ENCODE assay signal across 8 cellular contexts in the genomic region with DNA sequence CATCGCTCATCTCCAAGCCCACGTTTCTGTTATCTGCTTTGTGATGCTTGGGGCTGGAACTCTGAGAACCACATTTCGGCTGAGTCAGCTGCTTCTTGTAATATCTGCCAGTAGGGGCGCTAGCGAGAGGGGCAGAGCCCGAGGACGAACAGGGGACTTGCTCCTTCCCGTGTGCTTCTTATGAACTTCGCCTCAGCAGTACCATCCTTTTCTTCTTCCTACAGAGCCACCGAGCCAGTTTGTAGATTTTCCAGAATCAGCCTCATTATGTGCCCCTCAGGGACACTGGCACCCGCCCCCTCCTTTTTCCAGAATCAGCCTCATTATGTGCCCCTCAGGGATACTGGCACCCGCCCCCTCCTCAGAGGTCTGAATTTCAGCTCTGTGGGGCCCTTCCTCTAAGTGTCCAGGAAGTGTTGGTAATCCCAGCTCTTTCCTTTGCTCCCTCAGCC.
A peak's percentile ranks its signal among the peaks of the same experiment; 100 is the strongest.
DNase-seq lines count a peak whose midpoint lies in the region; ATAC-seq and TF ChIP-seq lines count a peak whose summit lies in the region.

No MANE protein-coding gene starts in this region.

- no TSS peak for BruUV-seq in OCI-LY7 (replicated peaks; lab: Mats Ljungman, UMichigan)

- no peaks in the 10 kb centered on the region for H3K4me1 ChIP-seq in OCI-LY7 (ENCODE audit: insufficient read depth, low read length, poor library complexity, severe bottlenecking)

- no peaks in the 10 kb centered on the region for H3K9me2 ChIP-seq in OCI-LY7 (ENCODE audit: insufficient read depth, low read length)

- intact Hi-C loops in OCI-LY7 (cut with micrococcal nuclease; ENCODE audit: unreplicated experiment), result loop anchor here (5.0 to 10.0 kb wide), 2 partner anchors 101 to 506 kb away; no protein-coding TSS in a partner anchor

- H3K36me3 Mint-ChIP-seq in activated T-cell treated with anti-CD3 and anti-CD28 coated beads, Interleukin-2, amount 50 U/mL, for 4 hours (ENCODE audit: insufficient read depth), result no peaks in the 10 kb centered on the region

- no peaks in the 10 kb centered on the region for H3K9me3 Mint-ChIP-seq in activated T-cell treated with anti-CD3 and anti-CD28 coated beads, Interleukin-2, amount 50 U/mL, for 4 hours

- H3K79me2 ChIP-seq in OCI-LY7 (ENCODE audit: insufficient read depth, low read depth, low read length), result no peaks in the 10 kb centered on the region

- no peaks in the 10 kb centered on the region for H4K20me1 ChIP-seq in OCI-LY7 (ENCODE audit: insufficient read depth, low read length)

- ATAC-seq in GM18861 (IDR thresholded peaks at IDR 0.05; ENCODE audit: unreplicated experiment) (peak; percentile 65), HG03095 (IDR thresholded peaks at IDR 0.05; ENCODE audit: unreplicated experiment) (peak; percentile 83)
- peak; percentile 58 to 80 for ATAC-seq in activated T-cell treated with anti-CD3 and anti-CD28 coated beads, Interleukin-2, amount 50 U/mL, for 4 hours

- POLR2A ChIA-PET in OCI-LY7 (lab: Charles Lee), result interaction anchor here (0.5 to 1.2 kb wide), 2 partner anchors 10 to 19 kb away, joined by 3 to 4 read pairs; no protein-coding TSS in a partner anchor

- H3K36me3 ChIP-seq in OCI-LY7 (ENCODE audit: insufficient read depth, low read length), result no peaks in the 10 kb centered on the region

- peaks cover 7% of the 10 kb centered on the region for H3K27me3 Mint-ChIP-seq in activated T-cell treated with anti-CD3 and anti-CD28 coated beads, Interleukin-2, amount 50 U/mL, for 4 hours (ENCODE audit: low read depth)

- no peak overlapping the region for H3K27ac ChIP-seq in OCI-LY7 (ENCODE audit: low read depth, low read length, poor library complexity, severe bottlenecking)

- CTCF ChIA-PET in OCI-LY7 (lab: Charles Lee; ENCODE audit: unreplicated experiment), result interaction anchor here (0.8 to 1.0 kb wide), 2 partner anchors 19 to 442 kb away, joined by 3 read pairs; partner anchors contain the start of gene RASGEF1B

- no peak overlapping the region for H3K4me3 Mint-ChIP-seq in activated T-cell treated with anti-CD3 and anti-CD28 coated beads, Interleukin-2, amount 50 U/mL, for 4 hours

- TF ChIP-seq CTCF in OCI-LY7 (conservative IDR thresholded peaks at IDR 0.05; ENCODE audit: low read length), result peak; percentile 93

- no peaks in the 10 kb centered on the region for H3K9me3 ChIP-seq in OCI-LY7 (ENCODE audit: low read length)

- peaks cover 2% of the 10 kb centered on the region for H3K4me1 Mint-ChIP-seq in activated T-cell treated with anti-CD3 and anti-CD28 coated beads, Interleukin-2, amount 50 U/mL, for 4 hours (ENCODE audit: low read depth)

- peak; percentile 63 for DNase-seq in AG20443 (ENCODE audit: low spot score)
- DNase-seq in OCI-LY7 (ENCODE audit: low spot score), result peak; percentile 83
- peak; percentile 31 for DNase-seq in activated T-cell treated with anti-CD3 and anti-CD28 coated beads, Interleukin-2, amount 50 U/mL, for 4 hours
- peak; percentile 57 for DNase-seq in glomerular visceral epithelial cell (ENCODE audit: extremely low spot score)
- DNase-seq in skeletal muscle cell (ENCODE audit: low read depth), result peak; percentile 1
- DNase-seq in NCI-H446 treated with DMSO at 0.1 percent for 48 hours (lab: John Stamatoyannopoulos, UW), result no peak

- H2AFZ ChIP-seq in OCI-LY7 (ENCODE audit: low read length), result peak overlapping the region; percentile 17; the same call in 1 of the 2 replicates

- no peak overlapping the region for H3K4me3 ChIP-seq in OCI-LY7 (ENCODE audit: low read depth, low read length, poor library complexity, severe bottlenecking)
- H3K4me3 ChIP-seq in skeletal muscle cell (ENCODE audit: low read depth, low read length), result no peak overlapping the region

- peak overlapping the region; percentile 33 for H3K4me2 ChIP-seq in OCI-LY7 (ENCODE audit: low read length)
